1 cellular context compared by ENCODE assay signal in genomic region chr18:26233208-26233607, GRCh38.
A peak's percentile ranks its signal among the peaks of the same experiment; 100 is the strongest.
TF ChIP-seq lines count a peak whose summit lies in the region.

No MANE protein-coding gene starts in this region.

TF ChIP-seq in H1, 55 proteins besides CTCF, POLR2A, EP300 and RAD21 (continued from another document):
- peak; percentile 13; the same call in 1 of the 2 replicates for TF ChIP-seq KDM1A (IDR thresholded peaks at IDR 0.05; ENCODE audit: borderline replicate concordance, low read length)
TF ChIP-seq in H1: peak in this region for 5.
